In genomic region chr16:1494711-1495110, GRCh38 we compare ENCODE assay signal across 1 cellular context.
TF ChIP-seq lines count a peak whose summit lies in the region.

No MANE protein-coding gene starts in this region.

TF ChIP-seq in WTC11, 78 proteins besides CTCF, POLR2A, EP300 and RAD21 (continued from another document):
- no peak for TF ChIP-seq ERG (CRISPR knock-in tag; IDR thresholded peaks at IDR 0.05)
- no peak for TF ChIP-seq ETV6 (CRISPR knock-in tag; IDR thresholded peaks at IDR 0.05)
- no peak for TF ChIP-seq ZNF425 (CRISPR knock-in tag; conservative IDR thresholded peaks at IDR 0.05)
- TF ChIP-seq MLX (CRISPR knock-in tag; IDR thresholded peaks at IDR 0.05) = no peak
- TF ChIP-seq FOXJ3 (CRISPR knock-in tag; IDR thresholded peaks at IDR 0.05; ENCODE audit: borderline replicate concordance) = no peak
- no peak for TF ChIP-seq OVOL2 (CRISPR knock-in tag; IDR thresholded peaks at IDR 0.05; ENCODE audit: borderline replicate concordance)
- no peak for TF ChIP-seq ZNF281 (CRISPR knock-in tag; IDR thresholded peaks at IDR 0.05)
- TF ChIP-seq FOXP1 (CRISPR knock-in tag; IDR thresholded peaks at IDR 0.05; ENCODE audit: borderline replicate concordance) = no peak
- TF ChIP-seq ZNF138 (CRISPR knock-in tag; conservative IDR thresholded peaks at IDR 0.05) = no peak
- TF ChIP-seq ESRRA (CRISPR knock-in tag; IDR thresholded peaks at IDR 0.05; ENCODE audit: borderline replicate concordance) = no peak
- TF ChIP-seq GRHL2 (CRISPR knock-in tag; IDR thresholded peaks at IDR 0.05; ENCODE audit: insufficient replicate concordance, severe bottlenecking) = no peak
- no peak for TF ChIP-seq HMGA2 (CRISPR knock-in tag; IDR thresholded peaks at IDR 0.05)
- TF ChIP-seq JAZF1 (CRISPR knock-in tag; IDR thresholded peaks at IDR 0.05) = no peak
